In the genomic region with DNA sequence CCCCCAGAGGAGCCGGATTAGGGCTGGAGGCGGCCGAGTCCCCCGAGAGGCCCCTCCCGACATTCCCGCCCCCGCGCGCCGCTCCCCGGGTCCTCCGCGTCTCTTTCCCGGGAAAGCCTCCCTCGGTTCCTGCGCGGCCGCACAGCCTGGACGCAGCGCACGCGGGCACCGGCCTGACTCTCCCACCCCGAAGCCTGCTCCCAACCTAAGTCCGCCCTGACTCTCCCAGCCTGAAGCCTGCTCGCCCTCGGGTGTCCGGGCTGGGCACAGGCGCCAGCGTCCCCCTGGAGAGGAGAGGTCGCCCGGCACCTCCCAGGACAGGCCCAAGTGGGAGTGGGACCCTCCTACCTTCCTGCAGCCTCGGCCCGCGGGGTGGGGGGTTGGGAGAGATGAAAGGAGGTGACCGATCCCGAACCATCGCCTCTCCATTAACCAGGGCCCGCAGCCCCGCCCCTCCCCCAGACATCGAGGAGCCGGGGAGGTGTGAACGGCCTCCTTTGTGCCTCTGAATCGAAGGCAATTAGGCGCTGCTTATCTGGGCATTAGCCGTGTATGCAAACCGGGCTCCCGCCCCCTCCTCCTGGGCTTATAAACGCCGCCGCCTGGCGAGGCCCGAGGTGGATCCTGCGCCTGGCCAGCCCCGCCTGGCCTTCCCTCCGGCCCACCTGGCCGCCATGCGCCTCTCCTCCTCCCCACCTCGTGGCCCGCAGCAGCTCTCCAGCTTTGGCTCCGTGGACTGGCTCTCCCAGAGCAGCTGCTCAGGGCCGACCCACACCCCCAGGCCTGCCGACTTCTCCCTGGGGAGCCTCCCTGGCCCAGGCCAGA, we compare ENCODE assay signal across 1 cellular context.
TF ChIP-seq lines count a peak whose summit lies in the region.

A gene with protein sequence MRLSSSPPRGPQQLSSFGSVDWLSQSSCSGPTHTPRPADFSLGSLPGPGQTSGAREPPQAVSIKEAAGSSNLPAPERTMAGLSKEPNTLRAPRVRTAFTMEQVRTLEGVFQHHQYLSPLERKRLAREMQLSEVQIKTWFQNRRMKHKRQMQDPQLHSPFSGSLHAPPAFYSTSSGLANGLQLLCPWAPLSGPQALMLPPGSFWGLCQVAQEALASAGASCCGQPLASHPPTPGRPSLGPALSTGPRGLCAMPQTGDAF (plus strand): TSS at position 615 of the 825 bp plus-strand sequence. CDS start 60 bp downstream, at position 675.

TF ChIP-seq in HepG2, 621 proteins besides CTCF, POLR2A, EP300 and RAD21:
- TF ChIP-seq KLF16 (CRISPR knock-in tag; IDR thresholded peaks at IDR 0.05) = no peak
- TF ChIP-seq STAG1 (CRISPR knock-in tag; IDR thresholded peaks at IDR 0.05) = no peak
- TF ChIP-seq, protein P1, sequence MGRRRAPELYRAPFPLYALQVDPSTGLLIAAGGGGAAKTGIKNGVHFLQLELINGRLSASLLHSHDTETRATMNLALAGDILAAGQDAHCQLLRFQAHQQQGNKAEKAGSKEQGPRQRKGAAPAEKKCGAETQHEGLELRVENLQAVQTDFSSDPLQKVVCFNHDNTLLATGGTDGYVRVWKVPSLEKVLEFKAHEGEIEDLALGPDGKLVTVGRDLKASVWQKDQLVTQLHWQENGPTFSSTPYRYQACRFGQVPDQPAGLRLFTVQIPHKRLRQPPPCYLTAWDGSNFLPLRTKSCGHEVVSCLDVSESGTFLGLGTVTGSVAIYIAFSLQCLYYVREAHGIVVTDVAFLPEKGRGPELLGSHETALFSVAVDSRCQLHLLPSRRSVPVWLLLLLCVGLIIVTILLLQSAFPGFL (CRISPR knock-in tag; IDR thresholded peaks at IDR 0.05) = no peak
- no peak for TF ChIP-seq ZNF431 (CRISPR knock-in tag; IDR thresholded peaks at IDR 0.05; ENCODE audit: borderline replicate concordance, low read depth)
- no peak for TF ChIP-seq ZZZ3 (CRISPR knock-in tag; IDR thresholded peaks at IDR 0.05; ENCODE audit: borderline replicate concordance)
- TF ChIP-seq, protein P2, sequence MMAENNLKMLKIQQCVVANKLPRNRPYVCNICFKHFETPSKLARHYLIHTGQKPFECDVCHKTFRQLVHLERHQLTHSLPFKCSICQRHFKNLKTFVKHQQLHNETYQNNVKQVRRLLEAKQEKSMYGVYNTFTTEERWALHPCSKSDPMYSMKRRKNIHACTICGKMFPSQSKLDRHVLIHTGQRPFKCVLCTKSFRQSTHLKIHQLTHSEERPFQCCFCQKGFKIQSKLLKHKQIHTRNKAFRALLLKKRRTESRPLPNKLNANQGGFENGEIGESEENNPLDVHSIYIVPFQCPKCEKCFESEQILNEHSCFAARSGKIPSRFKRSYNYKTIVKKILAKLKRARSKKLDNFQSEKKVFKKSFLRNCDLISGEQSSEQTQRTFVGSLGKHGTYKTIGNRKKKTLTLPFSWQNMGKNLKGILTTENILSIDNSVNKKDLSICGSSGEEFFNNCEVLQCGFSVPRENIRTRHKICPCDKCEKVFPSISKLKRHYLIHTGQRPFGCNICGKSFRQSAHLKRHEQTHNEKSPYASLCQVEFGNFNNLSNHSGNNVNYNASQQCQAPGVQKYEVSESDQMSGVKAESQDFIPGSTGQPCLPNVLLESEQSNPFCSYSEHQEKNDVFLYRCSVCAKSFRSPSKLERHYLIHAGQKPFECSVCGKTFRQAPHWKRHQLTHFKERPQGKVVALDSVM (CRISPR knock-in tag; IDR thresholded peaks at IDR 0.05) = no peak
- no peak for TF ChIP-seq ZBTB8A (CRISPR knock-in tag; IDR thresholded peaks at IDR 0.05; ENCODE audit: borderline replicate concordance, low read depth)
- 0 out of 2 replicates have a peak, but pooled peaks have one; percentile 53 for TF ChIP-seq ZNF329 (CRISPR knock-in tag; IDR thresholded peaks at IDR 0.05; ENCODE audit: low read depth)
- TF ChIP-seq ZKSCAN1 (IDR thresholded peaks at IDR 0.05; ENCODE audit: low read length) = no peak
TF ChIP-seq in HepG2: peak in this region for 1.
